In genomic region chr19:55421281-55421680, GRCh38 we compare ENCODE assay signal across 11 cellular contexts. TPM values are rescaled to one million over a fixed set of nuclear protein-coding genes. Genes with fewer than 3 reads are reported as not detected.
"Had no signal": no experiment of that assay in that cellular context is flagged by ENCODE, and none has a peak within 500 bp of the region (broad histone marks: within the 10 kb centered on the region; RNA-seq: fewer than 3 reads in every experiment).

No MANE protein-coding gene starts in this region.

RNA-seq across cellular contexts. Expression of gene SHISA7, which starts 21.8 kb away (rescaled TPM):
- total RNA-seq: activated CD4-positive, alpha-beta memory T cell treated with anti-CD3 and anti-CD28 coated beads for 36 hours; cardiac muscle cell; esophagus squamous epithelium; fibroblast of villous mesenchyme; glomerular endothelial cell; kidney; left lung; SK-MEL-5; upper lobe of left lung had no signal
- polyA plus RNA-seq: cardiac muscle cell, mammary epithelial cell had no signal

RNA-seq across cellular contexts. Expression of gene TMEM238, which starts 37.2 kb away (rescaled TPM):
- total RNA-seq: fibroblast of villous mesenchyme, SK-MEL-5, temporal lobe had no signal
